In the genomic region with DNA sequence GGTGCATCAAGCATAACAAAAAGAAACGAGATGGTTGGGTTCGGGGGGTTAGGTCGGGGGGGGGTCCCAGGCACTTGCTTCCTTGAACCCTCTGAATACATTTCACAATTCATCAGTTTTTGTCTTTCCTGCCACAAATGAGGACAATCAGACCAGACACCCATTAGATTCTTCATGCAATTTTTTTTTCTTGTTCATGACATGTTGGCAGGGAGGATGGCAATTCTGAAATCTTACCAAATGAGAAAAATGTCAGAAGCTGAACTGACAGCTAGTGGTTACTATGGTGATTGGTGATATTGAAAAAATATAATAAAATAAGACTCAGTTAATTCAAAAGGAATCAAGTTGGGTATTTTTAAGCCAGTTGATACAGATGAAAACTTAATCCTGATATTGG, we compare ENCODE assay signal across 27 cellular contexts.
"Had no signal": no experiment of that assay in that cellular context is flagged by ENCODE, and none has a peak within 500 bp of the region (broad histone marks: within the 10 kb centered on the region; RNA-seq: fewer than 3 reads in every experiment).

No MANE protein-coding gene starts in this region.

- H3K9me3 Mint-ChIP-seq: dendritic cell treated with granulocyte-macrophage colony-stimulating factor and Interleukin-4, amounts not matched to agents 40 ng/mL and 50 ng/mL, for 4 days; effector memory CD8-positive, alpha-beta T cell; endodermal cell; immature natural killer cell; mesothelial cell of epicardium; naive B cell had no signal

- H3K36me3 Mint-ChIP-seq: immature natural killer cell, mesothelial cell of epicardium, naive B cell had no signal

- ATAC-seq: effector memory CD8-positive, alpha-beta T cell; esophagus mucosa; foreskin keratinocyte; gastroesophageal sphincter; heart left ventricle; left colon; left lobe of liver; left ventricle myocardium superior; lower lobe of right lung; mucosa of descending colon had no signal

- H3K27ac ChIP-seq: colonic mucosa, epithelial cell of prostate, esophagus squamous epithelium, foreskin keratinocyte, gastroesophageal sphincter, heart left ventricle, hepatocyte, lower lobe of right lung had no signal

- H3K4me3 Mint-ChIP-seq: dendritic cell treated with granulocyte-macrophage colony-stimulating factor and Interleukin-4, amounts not matched to agents 40 ng/mL and 50 ng/mL, for 4 days; effector memory CD8-positive, alpha-beta T cell; endodermal cell; immature natural killer cell; mesothelial cell of epicardium; naive B cell had no signal

- H3K27me3 ChIP-seq: colonic mucosa, heart left ventricle, hepatocyte had no signal

- H3K27me3 Mint-ChIP-seq: dendritic cell treated with granulocyte-macrophage colony-stimulating factor and Interleukin-4, amounts not matched to agents 40 ng/mL and 50 ng/mL, for 4 days; effector memory CD8-positive, alpha-beta T cell had no signal

- H3K27ac Mint-ChIP-seq: dendritic cell treated with granulocyte-macrophage colony-stimulating factor and Interleukin-4, amounts not matched to agents 40 ng/mL and 50 ng/mL, for 4 days; effector memory CD8-positive, alpha-beta T cell; endodermal cell; immature natural killer cell; mesothelial cell of epicardium; naive B cell had no signal

- H3K4me1 Mint-ChIP-seq: immature natural killer cell, naive B cell had no signal

- DNase-seq: colonic mucosa; cortex of kidney; effector CD8-positive, alpha-beta T cell; effector memory CD8-positive, alpha-beta T cell; endodermal cell; erythroblast; esophagus squamous epithelium; foreskin keratinocyte; heart left ventricle; hypothalamus; immature natural killer cell; islet precursor cell; kidney; kidney glomerular epithelial cell; left colon; left ventricle myocardium superior; lower lobe of right lung; mesenchymal stem cell; mucosa of descending colon; naive B cell had no signal

- H3K36me3 ChIP-seq: colonic mucosa, esophagus squamous epithelium, gastroesophageal sphincter, heart left ventricle, lower lobe of right lung had no signal

- H3K4me2 ChIP-seq: hepatocyte had no signal

- H3K9me3 ChIP-seq: colonic mucosa, esophagus squamous epithelium, gastroesophageal sphincter, heart left ventricle, lower lobe of right lung, mucosa of descending colon had no signal

- H3K79me2 ChIP-seq: hepatocyte had no signal

- H3K4me3 ChIP-seq: colonic mucosa, esophagus squamous epithelium, gastroesophageal sphincter, heart left ventricle, hepatocyte, lower lobe of right lung, mucosa of descending colon had no signal

- H2AFZ ChIP-seq: hepatocyte had no signal
